20 cellular contexts compared by ENCODE assay signal in the genomic region with DNA sequence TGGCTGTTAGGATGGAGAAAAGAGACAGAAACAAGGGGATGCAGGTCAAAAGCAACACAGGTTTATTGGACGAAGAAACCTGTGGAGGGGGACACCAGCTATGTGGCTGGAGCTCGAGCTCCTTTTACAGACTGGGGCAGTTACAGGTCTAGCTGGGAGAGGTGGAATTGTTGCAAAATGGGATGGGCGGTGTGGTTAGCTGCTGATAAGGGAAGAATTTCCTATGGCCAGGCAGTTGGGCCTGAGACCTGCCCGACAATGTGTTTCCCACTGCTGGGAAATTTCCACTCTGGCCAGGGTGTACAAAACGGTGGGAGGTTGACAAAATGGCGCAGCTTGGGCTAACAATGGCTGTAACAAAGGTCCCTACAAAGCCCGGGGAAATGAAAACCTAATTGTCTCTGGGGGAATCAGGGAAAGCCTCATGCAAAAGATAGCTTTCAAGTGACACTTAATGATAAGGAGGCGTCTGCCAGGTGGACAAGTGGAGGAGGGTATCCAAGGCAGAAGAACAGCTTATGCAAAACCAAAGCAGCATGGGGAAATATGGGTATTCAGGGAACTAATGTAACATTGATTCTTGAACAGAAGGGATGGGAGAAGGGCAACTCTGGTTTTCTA.
A peak's percentile ranks its signal among the peaks of the same experiment; 100 is the strongest.
DNase-seq lines count a peak whose midpoint lies in the region; ATAC-seq, FAIRE-seq and TF ChIP-seq lines count a peak whose summit lies in the region.
"Had no signal": no experiment of that assay in that cellular context is flagged by ENCODE, and none has a peak within 500 bp of the region (broad histone marks: within the 10 kb centered on the region; RNA-seq: fewer than 3 reads in every experiment).

No MANE protein-coding gene starts in this region.

- no peaks in the 10 kb centered on the region for H3K27me3 ChIP-seq in K562 (ENCODE audit: control insufficient read depth in 2 of 2, insufficient read depth in 2 of 2, low read length in 2 of 2)
- H3K27me3 ChIP-seq in trophoblast cell (ENCODE audit: insufficient read depth, low read length), result no peaks in the 10 kb centered on the region
- H3K27me3 ChIP-seq in colonic mucosa, result no peaks in the 10 kb centered on the region
- H3K27me3 ChIP-seq: Peyer's patch had no signal

- H3K9ac ChIP-seq in K562 (ENCODE audit: insufficient read depth in 1 of 2, low read depth in 2 of 2, low read length in 2 of 2) (peak overlapping the region; percentile 41 to 47; a peak in 3 of 4 replicates), trophoblast cell (ENCODE audit: low read length) (no peak overlapping the region), colonic mucosa (ENCODE audit: low read depth in 2 of 2, low read length in 2 of 2) (no peak overlapping the region)

- in situ Hi-C loops in K562 (cut with MboI), result no loop called here

- H3K23ac ChIP-seq in trophoblast cell (ENCODE audit: low read length), result no peak overlapping the region

- 2% methylated on average over 8 of the region's 8 CpGs for WGBS in K562 (ENCODE audit: insufficient coverage, low coverage, missing lambda C conversion rate)
- WGBS in trophoblast cell (ENCODE audit: extremely low coverage, insufficient coverage, insufficient read length), result no CpG with 5 or more reads among the region's 8 CpGs

- no peak overlapping the region for H2BK120ac ChIP-seq in trophoblast cell (ENCODE audit: insufficient read depth, low read length, poor library complexity)

- ATAC-seq in K562, result peak; percentile 68
- ATAC-seq: T-cell had no signal

- H3K79me1 ChIP-seq in trophoblast cell (ENCODE audit: low read length), result peaks cover 10% of the 10 kb centered on the region

- no peak overlapping the region for H3K14ac ChIP-seq in trophoblast cell (ENCODE audit: low read length)

- H3K9me1 ChIP-seq in K562 (ENCODE audit: control insufficient read depth, insufficient read depth, low read length), result no peaks in the 10 kb centered on the region

- H4K8ac ChIP-seq in trophoblast cell (ENCODE audit: low read depth, low read length), result no peak overlapping the region

- H4K20me1 ChIP-seq in K562 (replicated peaks; ENCODE audit: control insufficient read depth, insufficient read depth, low read length), result no peaks in the 10 kb centered on the region

- no peak for TF ChIP-seq CTCF in K562 (IDR thresholded peaks at IDR 0.05 in 2 of 3, conservative IDR thresholded peaks at IDR 0.05 in 1 of 3; ENCODE audit: insufficient read depth in 2 of 3, low read depth in 1 of 3, low read length in 3 of 3)
- TF ChIP-seq CTCF in colonic mucosa (IDR thresholded peaks at IDR 0.05), result no peak

- H2AFZ ChIP-seq in K562 (ENCODE audit: low read depth, low read length) (peak overlapping the region; percentile 86), trophoblast cell (ENCODE audit: insufficient read depth, low read length, poor library complexity) (no peak overlapping the region)

- POLR2A ChIA-PET in K562 (lab: Yijun Ruan, JAX), result interaction anchor here (0.6 to 1.7 kb wide), 4 partner anchors 10 to 27 kb away, joined by 3 to 6 read pairs (median 4); no protein-coding TSS in a partner anchor

- TF ChIP-seq RAD21 in K562 (CRISPR knock-in tag; conservative IDR thresholded peaks at IDR 0.05 in 1 of 2, IDR thresholded peaks at IDR 0.05 in 1 of 2), result 0 out of 4 replicates have a peak, but pooled peaks of 1 of the 2 experiments have one; percentile 17

- H3K9me3 ChIP-seq in K562 (replicated peaks; ENCODE audit: control insufficient read depth, insufficient read depth, low read depth, low read length) (no peaks in the 10 kb centered on the region), trophoblast cell (ENCODE audit: insufficient read depth, low read depth, low read length) (no peaks in the 10 kb centered on the region), colonic mucosa (no peaks in the 10 kb centered on the region)
- H3K9me3 ChIP-seq: Peyer's patch had no signal

- peak; percentile 36 for DNase-seq in HS-27A (ENCODE audit: low read depth)
- peak; percentile 92 for DNase-seq in NCI-H226
- DNase-seq in K562 (ENCODE audit: extremely low read depth in 1 of 4, low spot score in 3 of 4), result peak in 2 of 4 experiments; percentile 64 to 89
- peak; percentile 59 to 75 for DNase-seq in trophoblast cell
- no peak for DNase-seq in midbrain (lab: John Stamatoyannopoulos, UW)
- no peak for DNase-seq in AML-193 (lab: John Stamatoyannopoulos, UW)
- no peak for DNase-seq in colonic mucosa
- DNase-seq: CD4-positive, CD25-positive, alpha-beta regulatory T cell; DMS79; IMR-90; NCI-H1105 treated with DMSO at 0.1 percent for 48 hours; NCI-H187; NCI-H446 treated with DMSO at 0.1 percent for 48 hours; Peyer's patch; Right ventricle myocardium superior; T-cell had no signal

- H2BK5ac ChIP-seq in trophoblast cell (ENCODE audit: low read depth, low read length, poor library complexity), result no peak overlapping the region

- no peak for TF ChIP-seq POLR2A in K562 (conservative IDR thresholded peaks at IDR 0.05)

- H3K79me2 ChIP-seq in K562 (ENCODE audit: control insufficient read depth, insufficient read depth, low read length), result no peaks in the 10 kb centered on the region
- no peaks in the 10 kb centered on the region for H3K79me2 ChIP-seq in trophoblast cell (ENCODE audit: control insufficient read depth, insufficient read depth, low read length, poor library complexity)

- H3K27ac ChIP-seq in K562 (ENCODE audit: extremely low read depth, low read depth, low read length), result peak overlapping the region; percentile 70
- no peak overlapping the region for H3K27ac ChIP-seq in trophoblast cell (ENCODE audit: low read depth, low read length)
- H3K27ac ChIP-seq in colonic mucosa, result no peak overlapping the region
- H3K27ac ChIP-seq: Peyer's patch, SK-N-MC had no signal

- intact Hi-C loops in K562 (cut with micrococcal nuclease) (loop anchor here (5.0 to 10.0 kb wide), 4 partner anchors 136 to 436 kb away; a partner anchor contains a TSS), colonic mucosa (cut with DNase I) (no loop called here)

- H4K91ac ChIP-seq in trophoblast cell (ENCODE audit: low read depth, low read length), result peak overlapping the region; percentile 49

- H3K4ac ChIP-seq in trophoblast cell (ENCODE audit: low read depth, low read length), result no peak overlapping the region

- H3K36me3 ChIP-seq in K562 (ENCODE audit: control insufficient read depth, insufficient read depth, low read length) (no peaks in the 10 kb centered on the region), trophoblast cell (ENCODE audit: control insufficient read depth in 1 of 2, insufficient read depth in 2 of 2, low read length in 2 of 2) (no peaks in the 10 kb centered on the region), colonic mucosa (no peaks in the 10 kb centered on the region)
- H3K36me3 ChIP-seq: Peyer's patch had no signal

- H3K4me1 ChIP-seq in K562 (replicated peaks in 1 of 2; ENCODE audit: control insufficient read depth in 2 of 2, insufficient read depth in 2 of 2, low read length in 2 of 2) (peaks cover 16 to 67% of the 10 kb centered on the region in 2 experiments), trophoblast cell (ENCODE audit: control insufficient read depth in 1 of 2, insufficient read depth in 2 of 2, low read length in 2 of 2) (peaks cover 3 to 14% of the 10 kb centered on the region in 2 experiments), colonic mucosa (no peaks in the 10 kb centered on the region)
- H3K4me1 ChIP-seq: Peyer's patch had no signal

- no TSS peak for BruUV-seq in K562 (replicated peaks; lab: Mats Ljungman, UMichigan)

- CTCF ChIA-PET in K562 (lab: Yijun Ruan, JAX; ENCODE audit: low intra/inter-chr PET ratio), result no interaction called here

- H3K4me2 ChIP-seq in K562 (ENCODE audit: insufficient read depth, low read length), result peak overlapping the region; percentile 40
- H3K4me2 ChIP-seq in trophoblast cell (ENCODE audit: low read length), result no peak overlapping the region

- H3K4me3 ChIP-seq in K562 (no peak overlapping the region), trophoblast cell (ENCODE audit: low read depth, low read length) (no peak overlapping the region), colonic mucosa (no peak overlapping the region)
- H3K4me3 ChIP-seq: Peyer's patch, SK-N-MC had no signal

- no peak overlapping the region for H4K12ac ChIP-seq in trophoblast cell (ENCODE audit: low read depth, low read length)

- TF ChIP-seq EP300 in K562 (IDR thresholded peaks at IDR 0.05; ENCODE audit: low read length), result peak; percentile 87

- no peak overlapping the region for H2AK5ac ChIP-seq in trophoblast cell (ENCODE audit: low read length)

- H3K18ac ChIP-seq in trophoblast cell (ENCODE audit: low read length), result no peak overlapping the region

- peak overlapping the region; percentile 73 for H2BK12ac ChIP-seq in trophoblast cell (ENCODE audit: low read length)

- FAIRE-seq in K562 (lab: Jason Lieb, UNC), result peak; percentile 86
- FAIRE-seq: D721Med, G401.6, H1 had no signal

TF ChIP-seq in K562, 482 proteins besides CTCF, POLR2A, EP300 and RAD21 (continues in another document):
- peak in 1 of 2 experiments; percentile 74; a peak in 2 of 4 replicates for TF ChIP-seq RCOR1 (IDR thresholded peaks at IDR 0.05; ENCODE audit: borderline replicate concordance in 1 of 2, low read depth in 2 of 2, low read length in 2 of 2)
- TF ChIP-seq, protein P1, sequence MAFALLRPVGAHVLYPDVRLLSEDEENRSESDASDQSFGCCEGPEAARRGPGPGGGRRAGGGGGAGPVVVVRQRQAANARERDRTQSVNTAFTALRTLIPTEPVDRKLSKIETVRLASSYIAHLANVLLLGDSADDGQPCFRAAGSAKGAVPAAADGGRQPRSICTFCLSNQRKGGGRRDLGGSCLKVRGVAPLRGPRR (CRISPR knock-in tag; IDR thresholded peaks at IDR 0.05), result peak; percentile 99
- TF ChIP-seq, protein P2, sequence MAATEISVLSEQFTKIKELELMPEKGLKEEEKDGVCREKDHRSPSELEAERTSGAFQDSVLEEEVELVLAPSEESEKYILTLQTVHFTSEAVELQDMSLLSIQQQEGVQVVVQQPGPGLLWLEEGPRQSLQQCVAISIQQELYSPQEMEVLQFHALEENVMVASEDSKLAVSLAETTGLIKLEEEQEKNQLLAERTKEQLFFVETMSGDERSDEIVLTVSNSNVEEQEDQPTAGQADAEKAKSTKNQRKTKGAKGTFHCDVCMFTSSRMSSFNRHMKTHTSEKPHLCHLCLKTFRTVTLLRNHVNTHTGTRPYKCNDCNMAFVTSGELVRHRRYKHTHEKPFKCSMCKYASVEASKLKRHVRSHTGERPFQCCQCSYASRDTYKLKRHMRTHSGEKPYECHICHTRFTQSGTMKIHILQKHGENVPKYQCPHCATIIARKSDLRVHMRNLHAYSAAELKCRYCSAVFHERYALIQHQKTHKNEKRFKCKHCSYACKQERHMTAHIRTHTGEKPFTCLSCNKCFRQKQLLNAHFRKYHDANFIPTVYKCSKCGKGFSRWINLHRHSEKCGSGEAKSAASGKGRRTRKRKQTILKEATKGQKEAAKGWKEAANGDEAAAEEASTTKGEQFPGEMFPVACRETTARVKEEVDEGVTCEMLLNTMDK (IDR thresholded peaks at IDR 0.05; ENCODE audit: borderline replicate concordance, insufficient read depth, low read depth, low read length, poor library complexity, severe bottlenecking), result no peak
- peak; percentile 93 for TF ChIP-seq ETS2 (tag; IDR thresholded peaks at IDR 0.05; ENCODE audit: borderline replicate concordance, poor library complexity, severe bottlenecking)
- 0 out of 2 replicates have a peak, but pooled peaks have one; percentile 16 for TF ChIP-seq ELF1 (tag; IDR thresholded peaks at IDR 0.05)
- peak; percentile 84 for TF ChIP-seq STAT5B (CRISPR knock-in tag; IDR thresholded peaks at IDR 0.05)
- TF ChIP-seq LCOR (CRISPR knock-in tag; IDR thresholded peaks at IDR 0.05), result no peak

Comparison
In these comparisons a context has a peak if more than half of its experiments do, and no peak if none do; other contexts are left out.
1. DNase-seq: peak in HS-27A (single experiment), NCI-H226 (single experiment) and trophoblast cell (2 of 2); none in midbrain (single experiment), AML-193 (0 of 2) and colonic mucosa (single experiment).
2. H3K9ac ChIP-seq: peak in K562 (2 of 2); none in trophoblast cell (single experiment) and colonic mucosa (0 of 2).